In genomic region chr1:220441211-220441610, GRCh38 we compare ENCODE assay signal across 25 cellular contexts.
"Had no signal": no experiment of that assay in that cellular context is flagged by ENCODE, and none has a peak within 500 bp of the region (broad histone marks: within the 10 kb centered on the region; RNA-seq: fewer than 3 reads in every experiment).

No MANE protein-coding gene starts in this region.

- H3K27ac ChIP-seq: brain microvascular endothelial cell, Peyer's patch, SJSA1 had no signal

- H3K4me1 Mint-ChIP-seq: activated CD4-positive, alpha-beta T cell treated with anti-CD3 and anti-CD28 coated beads, Interleukin-2, amount 10 ng/mL, durations not matched to agents 24 days and 14 days; activated CD8-positive, alpha-beta memory T cell treated with anti-CD3 and anti-CD28 coated beads, Interleukin-2, amount 10 ng/mL, durations not matched to agents 7 days and 5 days; activated naive CD4-positive, alpha-beta T cell treated with anti-CD3 and anti-CD28 coated beads, Interleukin-2, amount 10 ng/mL, durations not matched to agents 7 days and 5 days; activated naive CD8-positive, alpha-beta T cell treated with anti-CD3 and anti-CD28 coated beads for 36 hours; T-helper 17 cell had no signal

- H3K4me3 Mint-ChIP-seq: activated CD4-positive, alpha-beta T cell treated with anti-CD3 and anti-CD28 coated beads, Interleukin-2, amount 10 ng/mL, durations not matched to agents 24 days and 14 days; activated CD8-positive, alpha-beta memory T cell treated with anti-CD3 and anti-CD28 coated beads, Interleukin-2, amount 10 ng/mL, durations not matched to agents 7 days and 5 days; activated naive CD4-positive, alpha-beta T cell treated with anti-CD3 and anti-CD28 coated beads, Interleukin-2, amount 10 ng/mL, durations not matched to agents 7 days and 5 days; activated naive CD8-positive, alpha-beta T cell treated with anti-CD3 and anti-CD28 coated beads for 36 hours; activated T-cell treated with anti-CD3 and anti-CD28 coated beads, Interleukin-2, amount 50 U/mL, for 24 hours; T-helper 17 cell; WTC11 had no signal

- ATAC-seq: activated CD8-positive, alpha-beta memory T cell treated with anti-CD3 and anti-CD28 coated beads, Interleukin-2, amount 10 ng/mL, durations not matched to agents 7 days and 5 days; T-helper 17 cell had no signal

- H3K27me3 ChIP-seq: brain microvascular endothelial cell, Peyer's patch, SJSA1 had no signal

- H3K27me3 Mint-ChIP-seq: activated CD4-positive, alpha-beta T cell treated with anti-CD3 and anti-CD28 coated beads, Interleukin-2, amount 10 ng/mL, durations not matched to agents 24 days and 14 days; activated CD8-positive, alpha-beta memory T cell treated with anti-CD3 and anti-CD28 coated beads, Interleukin-2, amount 10 ng/mL, durations not matched to agents 7 days and 5 days; activated naive CD4-positive, alpha-beta T cell treated with anti-CD3 and anti-CD28 coated beads, Interleukin-2, amount 10 ng/mL, durations not matched to agents 7 days and 5 days had no signal

- H3K9me3 Mint-ChIP-seq: activated CD4-positive, alpha-beta T cell treated with anti-CD3 and anti-CD28 coated beads, Interleukin-2, amount 10 ng/mL, durations not matched to agents 24 days and 14 days; activated naive CD4-positive, alpha-beta T cell treated with anti-CD3 and anti-CD28 coated beads, Interleukin-2, amount 10 ng/mL, durations not matched to agents 7 days and 5 days; activated T-cell treated with anti-CD3 and anti-CD28 coated beads, Interleukin-2, amount 50 U/mL, for 24 hours had no signal

- H3K9me3 ChIP-seq: SJSA1 had no signal

- H3K4me1 ChIP-seq: Peyer's patch, SJSA1 had no signal

- H3K27ac Mint-ChIP-seq: activated CD4-positive, alpha-beta T cell treated with anti-CD3 and anti-CD28 coated beads, Interleukin-2, amount 10 ng/mL, durations not matched to agents 24 days and 14 days; activated CD8-positive, alpha-beta memory T cell treated with anti-CD3 and anti-CD28 coated beads, Interleukin-2, amount 10 ng/mL, durations not matched to agents 7 days and 5 days; activated naive CD4-positive, alpha-beta T cell treated with anti-CD3 and anti-CD28 coated beads, Interleukin-2, amount 10 ng/mL, durations not matched to agents 7 days and 5 days; activated naive CD8-positive, alpha-beta T cell treated with anti-CD3 and anti-CD28 coated beads for 36 hours; activated T-cell treated with anti-CD3 and anti-CD28 coated beads, Interleukin-2, amount 50 U/mL, for 24 hours; T-helper 17 cell; WTC11 had no signal

- H3K36me3 Mint-ChIP-seq: activated CD8-positive, alpha-beta memory T cell treated with anti-CD3 and anti-CD28 coated beads, Interleukin-2, amount 10 ng/mL, durations not matched to agents 7 days and 5 days; activated naive CD4-positive, alpha-beta T cell treated with anti-CD3 and anti-CD28 coated beads, Interleukin-2, amount 10 ng/mL, durations not matched to agents 7 days and 5 days; activated naive CD8-positive, alpha-beta T cell treated with anti-CD3 and anti-CD28 coated beads for 36 hours had no signal

- DNase-seq: activated CD4-positive, alpha-beta T cell treated with anti-CD3 and anti-CD28 coated beads, Interleukin-2, amount 10 ng/mL, durations not matched to agents 24 days and 14 days; activated CD4-positive, alpha-beta T cell treated with anti-CD3 and anti-CD28 coated beads, Interleukin-2, amount 50 U/mL, for 48 hours; activated CD4-positive, CD25-positive, alpha-beta regulatory T cell treated with anti-CD3 and anti-CD28 coated beads, Interleukin-2, amount 50 U/mL, for 72 hours; activated CD8-positive, alpha-beta memory T cell treated with anti-CD3 and anti-CD28 coated beads, Interleukin-2, amount 10 ng/mL, durations not matched to agents 7 days and 5 days; activated gamma-delta T cell; activated naive CD4-positive, alpha-beta T cell treated with anti-CD3 and anti-CD28 coated beads, Interleukin-2, amount 10 ng/mL, durations not matched to agents 7 days and 5 days; activated naive CD8-positive, alpha-beta T cell treated with anti-CD3 and anti-CD28 coated beads for 36 hours; activated T-cell treated with anti-CD3 and anti-CD28 coated beads, Interleukin-2, amount 50 U/mL, for 24 hours; brain microvascular endothelial cell; caudate nucleus; KG1; NCI-H1092; NCI-H1417; NCI-H1930; NCI-H2107; NCI-H2171 treated with DMSO at 0.1 percent for 48 hours; NCI-H226; NCI-H526; NCI-H82; Peyer's patch; SHP77; T-helper 17 cell; T-helper 9 cell had no signal

- H3K36me3 ChIP-seq: brain microvascular endothelial cell, Peyer's patch, SJSA1 had no signal

- H3K4me3 ChIP-seq: Peyer's patch, SJSA1 had no signal
